In genomic region chr3:122533480-122533879, GRCh38 we compare ENCODE assay signal across 1 cellular context.
TF ChIP-seq lines count a peak whose summit lies in the region.

No MANE protein-coding gene starts in this region.

TF ChIP-seq in IMR-90, 13 proteins besides CTCF, POLR2A, EP300 and RAD21:
- TF ChIP-seq USF2 (IDR thresholded peaks at IDR 0.05; ENCODE audit: low read depth, low read length) (no peak), RCOR1 (IDR thresholded peaks at IDR 0.05; ENCODE audit: insufficient replicate concordance, low read length) (no peak), CHD1 (IDR thresholded peaks at IDR 0.05; ENCODE audit: low read depth, low read length) (no peak), NFE2L2 (IDR thresholded peaks at IDR 0.05; ENCODE audit: low read depth, low read length) (no peak), BHLHE40 (IDR thresholded peaks at IDR 0.05; ENCODE audit: low read depth, low read length) (no peak), FOS (IDR thresholded peaks at IDR 0.05; ENCODE audit: low read depth, low read length) (no peak), ELK1 (IDR thresholded peaks at IDR 0.05; ENCODE audit: borderline replicate concordance, low read depth, low read length) (no peak), RFX5 (IDR thresholded peaks at IDR 0.05; ENCODE audit: low read depth, low read length) (no peak), MAZ (IDR thresholded peaks at IDR 0.05; ENCODE audit: borderline replicate concordance, low read depth, low read length) (no peak), MXI1 (IDR thresholded peaks at IDR 0.05; ENCODE audit: borderline replicate concordance, low read depth, low read length) (no peak), MAFK (IDR thresholded peaks at IDR 0.05; ENCODE audit: low read depth, low read length) (no peak), CEBPB (IDR thresholded peaks at IDR 0.05; ENCODE audit: low read depth, low read length) (no peak), SMC3 (IDR thresholded peaks at IDR 0.05; ENCODE audit: low read depth, low read length) (no peak)
